Comparison of ENCODE assay signal across 8 cellular contexts in genomic region chr19:35899547-35900214, GRCh38. TPM values are rescaled to one million over a fixed set of nuclear protein-coding genes. Genes with fewer than 3 reads are reported as not detected.
DNase-seq lines count a peak whose midpoint lies in the region; ATAC-seq and TF ChIP-seq lines count a peak whose summit lies in the region.

No MANE protein-coding gene starts in this region.

- CTCF ChIA-PET in IMR-90 (lab: Yijun Ruan, JAX) = no interaction called here

- H3K9ac ChIP-seq in IMR-90 (ENCODE audit: low read depth, low read length) = peak overlapping the region; percentile 93

- H3K27ac Mint-ChIP-seq in CD4-positive, CD25-positive, alpha-beta regulatory T cell = peak overlapping the region; percentile 96 to 98 (median 98)

- peak overlapping the region; percentile 36; the same call in 1 of the 3 replicates for H2BK15ac ChIP-seq in IMR-90 (ENCODE audit: low read depth, low read length)

- H3K4me3 ChIP-seq in CD4-positive, CD25-positive, alpha-beta regulatory T cell (ENCODE audit: low read depth, low read length) = peak overlapping the region; percentile 79
- peak overlapping the region; percentile 79 for H3K4me3 ChIP-seq in IMR-90 (ENCODE audit: insufficient read depth, low read depth, low read length)
- H3K4me3 ChIP-seq in esophagus squamous epithelium = peak overlapping the region; percentile 55 to 77 (median 62)
- H3K4me3 ChIP-seq in muscle layer of duodenum (ENCODE audit: low read depth in 1 of 2, low read length in 2 of 2) = peak overlapping the region; percentile 75 to 92

- peak overlapping the region; percentile 79 for H3K4ac ChIP-seq in IMR-90 (ENCODE audit: low read depth, low read length)

- WGBS in IMR-90 (ENCODE audit: extremely low coverage in 2 of 2, insufficient read length in 1 of 2), 2 experiments = 0% methylated on average over 4 of the region's 43 CpGs; no CpG with 5 or more reads in 1 of the 2 experiments
- 0% methylated on average over 6 to 7 of the region's 43 CpGs for WGBS in esophagus squamous epithelium, 2 donors

- peak; percentile 85 to 95 (median 87) for DNase-seq in CD4-positive, CD25-positive, alpha-beta regulatory T cell
- DNase-seq in IMR-90 (peak; percentile 81), activated T-helper 1 cell treated with Interleukin-2 at 50 U/mL for 16 hours (ENCODE audit: low read depth) (peak; percentile 80), esophagus squamous epithelium (lab: John Stamatoyannopoulos, UW) (peak; percentile 48)
- DNase-seq in stimulated activated CD8-positive, alpha-beta memory T cell treated with anti-CD3 and anti-CD28 coated beads, Interleukin-7, amount 100 ng/mL, for 24 hours (ENCODE audit: low read depth) = peak; percentile 75

- peaks cover 21% of the 10 kb centered on the region for H3K36me3 ChIP-seq in CD4-positive, CD25-positive, alpha-beta regulatory T cell (ENCODE audit: control insufficient read depth, insufficient read depth, low read length)
- H3K36me3 ChIP-seq in IMR-90 (ENCODE audit: control insufficient read depth, insufficient read depth, low read length) (peaks cover 14% of the 10 kb centered on the region), esophagus squamous epithelium (peaks cover 8 to 34% (median 16%) of the 10 kb centered on the region in 3 donors), muscle layer of duodenum (ENCODE audit: control insufficient read depth in 1 of 2, insufficient read depth in 2 of 2, low read length in 2 of 2) (peaks cover 11 to 18% of the 10 kb centered on the region in 2 donors)

- peaks cover 17% of the 10 kb centered on the region for H3K9me1 ChIP-seq in IMR-90 (ENCODE audit: insufficient read depth, low read length)

- H4K20me1 ChIP-seq in IMR-90 (ENCODE audit: insufficient read depth, low read length) = no peaks in the 10 kb centered on the region

- peak overlapping the region; percentile 94 for H2BK5ac ChIP-seq in IMR-90 (ENCODE audit: low read depth, low read length, poor library complexity, severe bottlenecking)

- H3K4me1 ChIP-seq in CD4-positive, CD25-positive, alpha-beta regulatory T cell (ENCODE audit: control insufficient read depth, insufficient read depth, low read length, poor library complexity, severe bottlenecking) = peaks cover 80% of the 10 kb centered on the region
- H3K4me1 ChIP-seq in IMR-90 (ENCODE audit: control insufficient read depth, insufficient read depth, low read length) = peaks cover 28% of the 10 kb centered on the region
- peaks cover 9 to 71% (median 31%) of the 10 kb centered on the region in 3 donors for H3K4me1 ChIP-seq in esophagus squamous epithelium
- H3K4me1 ChIP-seq in muscle layer of duodenum (ENCODE audit: control insufficient read depth in 1 of 2, insufficient read depth in 2 of 2, low read length in 2 of 2) = peaks cover 0 to 29% of the 10 kb centered on the region in 2 donors

- peak overlapping the region; percentile 95 for H3K4me2 ChIP-seq in IMR-90 (ENCODE audit: low read depth, low read length)

- H3K79me1 ChIP-seq in IMR-90 (ENCODE audit: low read depth in 1 of 2, low read length in 2 of 2) = peaks cover 13 to 37% of the 10 kb centered on the region in 2 experiments; a peak in 3 of 4 replicates

- H3K27ac ChIP-seq in CD4-positive, CD25-positive, alpha-beta regulatory T cell (ENCODE audit: insufficient read depth, low read length, poor library complexity, severe bottlenecking) = peak overlapping the region; percentile 100
- peak overlapping the region; percentile 82 for H3K27ac ChIP-seq in IMR-90 (ENCODE audit: insufficient read depth, low read length)
- peak overlapping the region; percentile 87 to 97 (median 94) for H3K27ac ChIP-seq in esophagus squamous epithelium
- H3K27ac ChIP-seq in muscle layer of duodenum (ENCODE audit: low read length) = peak overlapping the region; percentile 75

- ATAC-seq in CD4-positive, CD25-positive, alpha-beta regulatory T cell (ENCODE audit: low read depth in 2 of 2) = peak; percentile 63 to 70
- peak; percentile 45 for ATAC-seq in GM19463 (IDR thresholded peaks at IDR 0.05; ENCODE audit: unreplicated experiment)
- peak; percentile 71 for ATAC-seq in IMR-90 (ENCODE audit: low read depth)

- TF ChIP-seq POLR2A in IMR-90 (IDR thresholded peaks at IDR 0.05; ENCODE audit: low read depth, low read length) (no peak), esophagus squamous epithelium (IDR thresholded peaks at IDR 0.05) (peak in 2 of 4 donors; percentile 37 to 66)

- peak overlapping the region; percentile 95 for H4K5ac ChIP-seq in IMR-90 (ENCODE audit: low read depth, low read length)

- H3K9me3 ChIP-seq in CD4-positive, CD25-positive, alpha-beta regulatory T cell (ENCODE audit: control insufficient read depth in 2 of 2, low read length in 2 of 2) = no peaks in the 10 kb centered on the region
- H3K9me3 ChIP-seq in IMR-90 (ENCODE audit: control insufficient read depth, insufficient read depth, low read length) (no peaks in the 10 kb centered on the region), esophagus squamous epithelium (no peaks in the 10 kb centered on the region), muscle layer of duodenum (ENCODE audit: control insufficient read depth in 1 of 2, low read length in 2 of 2) (no peaks in the 10 kb centered on the region)

- peaks cover 4% of the 10 kb centered on the region for H3K27me3 Mint-ChIP-seq in CD4-positive, CD25-positive, alpha-beta regulatory T cell

- peak overlapping the region; percentile 100 for H2AK9ac ChIP-seq in IMR-90 (replicated peaks; ENCODE audit: low read depth, low read length, poor library complexity)

- H3K4me1 Mint-ChIP-seq in CD4-positive, CD25-positive, alpha-beta regulatory T cell = peaks cover 7 to 67% (median 27%) of the 10 kb centered on the region in 4 donors

- H4K91ac ChIP-seq in IMR-90 (ENCODE audit: insufficient read depth, low read depth, low read length) = peak overlapping the region; percentile 84

- peak overlapping the region; percentile 19; the same call in 1 of the 2 replicates for H3K23ac ChIP-seq in IMR-90 (ENCODE audit: low read depth, low read length)

- intact Hi-C loops in IMR-90 (cut with micrococcal nuclease) = loop anchor here (1.0 kb wide), 1 partner anchor 32 kb away; no protein-coding TSS in a partner anchor
- intact Hi-C loops in esophagus squamous epithelium (cut with DNase I) = loop anchor here (5.0 kb wide), 1 partner anchor 33 kb away; no protein-coding TSS in a partner anchor

- dilution Hi-C loops in IMR-90 (cut with HindIII; ENCODE audit: low sequenced_read_pairs, unreplicated experiment) = no loop called here

- 0 out of 2 replicates have a peak, but pooled peaks have one; percentile 0 for TF ChIP-seq RAD21 in IMR-90 (IDR thresholded peaks at IDR 0.05; ENCODE audit: low read length)

- peak overlapping the region; percentile 65 for H3K14ac ChIP-seq in IMR-90 (replicated peaks; ENCODE audit: low read depth, low read length)

- POLR2A ChIA-PET in IMR-90 (lab: Charles Lee; ENCODE audit: unreplicated experiment) = no interaction called here

- peaks cover 0 to 2% (median 0%) of the 10 kb centered on the region in 7 donors for H3K9me3 Mint-ChIP-seq in CD4-positive, CD25-positive, alpha-beta regulatory T cell

- in situ Hi-C loops in IMR-90 (cut with MboI; ENCODE audit: low sequenced_read_pairs) = no loop called here

- H2AK5ac ChIP-seq in IMR-90 (ENCODE audit: low read depth, low read length) = peak overlapping the region; percentile 86

- peak overlapping the region; percentile 91 for H3K18ac ChIP-seq in IMR-90 (ENCODE audit: low read depth, low read length)

- peak overlapping the region; percentile 96 for H2AFZ ChIP-seq in IMR-90 (replicated peaks; ENCODE audit: low read length, poor library complexity)

- no peak overlapping the region for H2BK20ac ChIP-seq in IMR-90 (ENCODE audit: low read depth, low read length)

- TF ChIP-seq CTCF in IMR-90 (conservative IDR thresholded peaks at IDR 0.05; ENCODE audit: low read depth, low read length) = no peak
- TF ChIP-seq CTCF in esophagus squamous epithelium (IDR thresholded peaks at IDR 0.05) = peak in 1 of 6 experiments; percentile 4

- H4K8ac ChIP-seq in IMR-90 (ENCODE audit: low read depth in 2 of 2, low read length in 2 of 2) = peak overlapping the region; percentile 44 to 99

- H3K27me3 ChIP-seq in CD4-positive, CD25-positive, alpha-beta regulatory T cell (ENCODE audit: control insufficient read depth, insufficient read depth, low read length) = no peaks in the 10 kb centered on the region
- H3K27me3 ChIP-seq in IMR-90 (ENCODE audit: control insufficient read depth, insufficient read depth, low read length) (no peaks in the 10 kb centered on the region), esophagus squamous epithelium (no peaks in the 10 kb centered on the region), muscle layer of duodenum (ENCODE audit: low read depth, low read length) (no peaks in the 10 kb centered on the region)

- peaks cover 11% of the 10 kb centered on the region for H3K36me3 Mint-ChIP-seq in CD4-positive, CD25-positive, alpha-beta regulatory T cell

- no TSS peak for BruUV-seq in IMR-90 (replicated peaks; lab: Mats Ljungman, UMichigan)

- H3K4me3 Mint-ChIP-seq in CD4-positive, CD25-positive, alpha-beta regulatory T cell = peak overlapping the region; percentile 98 to 100 (median 100)

- H3K56ac ChIP-seq in IMR-90 (ENCODE audit: extremely low read depth, insufficient read depth, low read length) = peak overlapping the region; percentile 67; the same call in 1 of the 2 replicates

- H2BK120ac ChIP-seq in IMR-90 (ENCODE audit: low read depth, low read length) = peak overlapping the region; percentile 9; the same call in 1 of the 2 replicates

RNA-seq across cellular contexts. Expression of gene NFKBID, which starts 0.7 kb away (rescaled TPM):
- 120 TPM for total RNA-seq in CD4-positive, CD25-positive, alpha-beta regulatory T cell
- polyA plus RNA-seq in CD4-positive, CD25-positive, alpha-beta regulatory T cell = 1 to 10 TPM; 2.7 to 4.2 (median 3.6) TPM
- 1.1 and 1.4 TPM in 2 replicates for total RNA-seq in IMR-90 (2012; rRNA removed)
- 12.3 and 13.3 TPM in 2 replicates for polyA plus RNA-seq in IMR-90 (2012; rRNA removed)
- 2.6 and 3.7 TPM in 2 replicates for polyA plus RNA-seq in IMR-90 (2012; cell fraction: cytosol; rRNA removed)
- polyA plus RNA-seq in IMR-90 (2012; cell fraction: nucleus; rRNA removed; ENCODE audit: low replicate concordance) = 85.3 and 103 TPM in 2 replicates
- polyA plus RNA-seq in PFSK-1 (2012; ENCODE audit: insufficient read length, low read depth) = 2.3 TPM
- total RNA-seq in esophagus squamous epithelium = 10 to 100 TPM in 2 of 4 donors, 1 to 10 TPM in 2; 4.0 to 29.4 (median 11.6) TPM

RNA-seq across cellular contexts. Expression of gene HCST, which starts 2.6 kb away (rescaled TPM):
- total RNA-seq in CD4-positive, CD25-positive, alpha-beta regulatory T cell = 104 TPM
- polyA plus RNA-seq in CD4-positive, CD25-positive, alpha-beta regulatory T cell = 100 to 1,000 TPM; 640 to 863 (median 760) TPM
- total RNA-seq in IMR-90 (2012; rRNA removed) (not detected in 2 replicates), esophagus squamous epithelium (1 to 10 TPM in 1 of 4 donors, not detected in 3; 1.3 TPM)
- polyA plus RNA-seq in IMR-90 (2012; rRNA removed) = 0.93 and 1.5 TPM in 2 replicates
- polyA plus RNA-seq in IMR-90 (2012; cell fraction: cytosol; rRNA removed) = 1.4 TPM in 1 of 2 replicates, not detected in the other
- 0.31 and 2.1 TPM in 2 replicates for polyA plus RNA-seq in IMR-90 (2012; cell fraction: nucleus; rRNA removed; ENCODE audit: low replicate concordance)
- not detected for polyA plus RNA-seq in PFSK-1 (2012; ENCODE audit: insufficient read length, low read depth)

RNA-seq across cellular contexts. Expression of gene TYROBP, which starts 8.4 kb away (rescaled TPM):
- total RNA-seq in CD4-positive, CD25-positive, alpha-beta regulatory T cell = not detected
- polyA plus RNA-seq in CD4-positive, CD25-positive, alpha-beta regulatory T cell = 1 to 10 TPM in 3 of 4 donors, under 1 TPM in 1; 0.49 to 6.9 (median 2.1) TPM
- total RNA-seq in IMR-90 (2012; rRNA removed) (not detected in 2 replicates), esophagus squamous epithelium (10 to 100 TPM in 3 of 4 donors, 1 to 10 TPM in 1; 4.5 to 95.9 (median 33.8) TPM)
- polyA plus RNA-seq in IMR-90 (2012; rRNA removed) = not detected in 2 replicates
- polyA plus RNA-seq in IMR-90 (2012; cell fraction: cytosol; rRNA removed) = 0.14 and 0.38 TPM in 2 replicates
- not detected in 2 replicates for polyA plus RNA-seq in IMR-90 (2012; cell fraction: nucleus; rRNA removed; ENCODE audit: low replicate concordance)
- polyA plus RNA-seq in PFSK-1 (2012; ENCODE audit: insufficient read length, low read depth) = not detected

RNA-seq across cellular contexts. Expression of gene APLP1, which starts 31.3 kb away (rescaled TPM):
- not detected for total RNA-seq in CD4-positive, CD25-positive, alpha-beta regulatory T cell
- polyA plus RNA-seq in CD4-positive, CD25-positive, alpha-beta regulatory T cell = not detected
- total RNA-seq in IMR-90 (2012; rRNA removed) (4.7 and 6.7 TPM in 2 replicates), esophagus squamous epithelium (1 to 10 TPM in 1 of 4 donors, under 1 TPM in 2, not detected in 1; 0.44 to 1.7 (median 0.76) TPM)
- 41.0 and 44.3 TPM in 2 replicates for polyA plus RNA-seq in IMR-90 (2012; rRNA removed)
- polyA plus RNA-seq in IMR-90 (2012; cell fraction: cytosol; rRNA removed) = 33.4 and 44.7 TPM in 2 replicates
- 16.6 and 37.3 TPM in 2 replicates for polyA plus RNA-seq in IMR-90 (2012; cell fraction: nucleus; rRNA removed; ENCODE audit: low replicate concordance)
- polyA plus RNA-seq in PFSK-1 (2012; ENCODE audit: insufficient read length, low read depth) = 11.4 TPM

RNA-seq across cellular contexts. Expression of gene LRFN3, which starts 36.5 kb away (rescaled TPM):
- total RNA-seq in CD4-positive, CD25-positive, alpha-beta regulatory T cell = 7.7 TPM
- 1 to 10 TPM in 1 of 4 donors, under 1 TPM in 3; 0.63 to 1.4 (median 0.84) TPM for polyA plus RNA-seq in CD4-positive, CD25-positive, alpha-beta regulatory T cell
- total RNA-seq in IMR-90 (2012; rRNA removed) (0.36 and 0.56 TPM in 2 replicates), esophagus squamous epithelium (10 to 100 TPM in 1 of 4 donors, 1 to 10 TPM in 3; 5.6 to 12.4 (median 7.5) TPM)
- 4.8 TPM in 2 replicates for polyA plus RNA-seq in IMR-90 (2012; rRNA removed)
- 6.2 and 9.8 TPM in 2 replicates for polyA plus RNA-seq in IMR-90 (2012; cell fraction: cytosol; rRNA removed)
- polyA plus RNA-seq in IMR-90 (2012; cell fraction: nucleus; rRNA removed; ENCODE audit: low replicate concordance) = 2.0 and 6.4 TPM in 2 replicates
- 16.3 TPM for polyA plus RNA-seq in PFSK-1 (2012; ENCODE audit: insufficient read length, low read depth)

Comparison
In these comparisons a context has a peak if more than half of its experiments do, and no peak if none do; other contexts are left out.
1. Peak in every context shown above with its lines: DNase-seq, ATAC-seq, H3K4me3 ChIP-seq and H3K27ac ChIP-seq.
2. RNA of gene HCST, which starts 2.6 kb away (total RNA-seq): 104 TPM in CD4-positive, CD25-positive, alpha-beta regulatory T cell (single experiment); 1.3 TPM in esophagus squamous epithelium and not detected in IMR-90; every median in the first group is over 10 times any median in the second.